ENCODE assay signal across 8 cellular contexts in genomic region chr3:186931487-186932280, GRCh38. TPM values are rescaled to one million over a fixed set of nuclear protein-coding genes. Genes with fewer than 3 reads are reported as not detected.
A peak's percentile ranks its signal among the peaks of the same experiment; 100 is the strongest.
DNase-seq lines count a peak whose midpoint lies in the region; TF ChIP-seq lines count a peak whose summit lies in the region.

No MANE protein-coding gene starts in this region.

- H3K27me3 ChIP-seq in fibroblast of lung (ENCODE audit: control insufficient read depth, insufficient read depth, low read length): peaks cover 3% of the 10 kb centered on the region
- no peaks in the 10 kb centered on the region for H3K27me3 ChIP-seq in suprapubic skin

- under 1% methylated on average over 30 of the region's 35 CpGs for WGBS in suprapubic skin

- H3K36me3 Mint-ChIP-seq in neural crest cell (ENCODE audit: low read depth): peaks cover 14% of the 10 kb centered on the region

- H3K27ac ChIP-seq in fibroblast of lung (ENCODE audit: insufficient read depth, low read length) (no peak overlapping the region), suprapubic skin (peak overlapping the region; percentile 85)

- TF ChIP-seq CTCF in HFF-Myc (IDR thresholded peaks at IDR 0.05; ENCODE audit: low read depth, low read length, missing control alignments) (no peak), fibroblast of lung (conservative IDR thresholded peaks at IDR 0.05 in 1 of 2, IDR thresholded peaks at IDR 0.05 in 1 of 2; ENCODE audit: low read depth in 1 of 2, low read length in 2 of 2) (no peak), neural crest cell (conservative IDR thresholded peaks at IDR 0.05) (no peak), suprapubic skin (IDR thresholded peaks at IDR 0.05) (no peak)

- peak in 1 of 2 donors; percentile 20 for TF ChIP-seq POLR2A in suprapubic skin (IDR thresholded peaks at IDR 0.05)

- H3K4me3 Mint-ChIP-seq in neural crest cell: peak overlapping the region; percentile 98

- no peaks in the 10 kb centered on the region for H4K20me1 ChIP-seq in fibroblast of lung (ENCODE audit: control insufficient read depth, extremely low read depth, insufficient read depth, low read length)

- H3K4me3 ChIP-seq in HFF-Myc (replicated peaks; ENCODE audit: low read depth, low read length) (peak overlapping the region; percentile 82), fibroblast of lung (replicated peaks in 1 of 4; ENCODE audit: control extremely low read depth in 1 of 4, insufficient read depth in 1 of 4, low read depth in 3 of 4, low read length in 4 of 4) (peak overlapping the region; percentile 61 to 74 (median 66)), suprapubic skin (peak overlapping the region; percentile 88)

- H3K4me1 Mint-ChIP-seq in neural crest cell: peaks cover 52% of the 10 kb centered on the region

- TF ChIP-seq EP300 in suprapubic skin (IDR thresholded peaks at IDR 0.05): no peak

- DNase-seq in EH (ENCODE audit: low read depth): peak; percentile 59
- DNase-seq in HFF-Myc (ENCODE audit: extremely low read depth, low read depth): peak; percentile 27
- peak; percentile 59 for DNase-seq in NCI-H2171 treated with DMSO at 0.1 percent for 48 hours (lab: John Stamatoyannopoulos, UW)
- DNase-seq in activated T-cell treated with anti-CD3 and anti-CD28 coated beads for 48 hours (ENCODE audit: low read depth): peak; percentile 73
- DNase-seq in fibroblast of lung (ENCODE audit: low read depth in 2 of 2): peak; percentile 52 to 56
- DNase-seq in neural crest cell (ENCODE audit: low read depth, low spot score): peak; percentile 7
- DNase-seq in suprapubic skin (ENCODE audit: low spot score in 2 of 2): peak in 1 of 2 donors; percentile 67
- DNase-seq in GDM1 (lab: John Stamatoyannopoulos, UW): no peak

- peaks cover 2% of the 10 kb centered on the region for H3K9me3 Mint-ChIP-seq in neural crest cell

- H3K27ac Mint-ChIP-seq in neural crest cell (ENCODE audit: unreplicated experiment): peak overlapping the region; percentile 83

- no peaks in the 10 kb centered on the region for H3K9me3 ChIP-seq in fibroblast of lung (ENCODE audit: control insufficient read depth, insufficient read depth, low read depth, low read length)
- H3K9me3 ChIP-seq in suprapubic skin: no peaks in the 10 kb centered on the region

- no peaks in the 10 kb centered on the region for H3K36me3 ChIP-seq in fibroblast of lung (ENCODE audit: control insufficient read depth, insufficient read depth, low read length)
- no peaks in the 10 kb centered on the region for H3K36me3 ChIP-seq in suprapubic skin

- H2AFZ ChIP-seq in fibroblast of lung (ENCODE audit: low read length): peak overlapping the region; percentile 87

- H3K79me2 ChIP-seq in fibroblast of lung (ENCODE audit: control insufficient read depth, insufficient read depth, low read length): no peaks in the 10 kb centered on the region

- H3K9ac ChIP-seq in fibroblast of lung (ENCODE audit: insufficient read depth, low read length): peak overlapping the region; percentile 23

- peak overlapping the region; percentile 100 for H3K4me2 ChIP-seq in fibroblast of lung (ENCODE audit: extremely low read depth, insufficient read depth, low read length)

- H3K27me3 Mint-ChIP-seq in neural crest cell (ENCODE audit: low read depth): peaks cover 31% of the 10 kb centered on the region

- peaks cover 3% of the 10 kb centered on the region for H3K4me1 ChIP-seq in fibroblast of lung (ENCODE audit: control insufficient read depth, extremely low read depth, insufficient read depth, low read length)
- peaks cover 42% of the 10 kb centered on the region for H3K4me1 ChIP-seq in suprapubic skin

RNA-seq across cellular contexts. Expression of gene ST6GAL1, which starts 1.4 kb away (rescaled TPM):
- total RNA-seq in fibroblast of lung (0.83 and 1.3 TPM in 2 replicates), neural crest cell (32.6 and 35.1 TPM in 2 replicates), suprapubic skin (10 to 100 TPM; 23.9 to 42.2 (median 31.9) TPM)
- 1.00 and 1.3 TPM in 2 replicates for polyA plus RNA-seq in fibroblast of lung
- polyA plus RNA-seq in fibroblast of lung (2012): 1.3 and 1.6 TPM in 2 replicates
- polyA minus RNA-seq in fibroblast of lung (ENCODE audit: low replicate concordance): 2.2 and 4.4 TPM in 2 replicates

Comparison
In these comparisons a context has a peak if more than half of its experiments do, and no peak if none do; other contexts are left out.
1. RNA of gene ST6GAL1, which starts 1.4 kb away (total RNA-seq): 23.9 to 42.2 TPM in suprapubic skin and 32.6 to 35.1 TPM in neural crest cell; 0.83 to 1.3 TPM in fibroblast of lung; every median in the first group is over 10 times any median in the second.
2. Peak in every context shown above with its lines, with median percentiles within 50 percentile points of each other: H3K4me3 ChIP-seq.